In genomic region chr3:179562467-179563297, GRCh38 we compare ENCODE assay signal across 1 cellular context.
A peak's percentile ranks its signal among the peaks of the same experiment; 100 is the strongest.
TF ChIP-seq lines count a peak whose summit lies in the region.

ACTL6A (plus strand) TSS chr3:179562926; CDS start chr3:179563093, 167 bp downstream.

TF ChIP-seq in HEK293, 187 proteins besides CTCF, POLR2A, EP300 and RAD21 (continued from another document and continues in another):
- TF ChIP-seq, protein P1, sequence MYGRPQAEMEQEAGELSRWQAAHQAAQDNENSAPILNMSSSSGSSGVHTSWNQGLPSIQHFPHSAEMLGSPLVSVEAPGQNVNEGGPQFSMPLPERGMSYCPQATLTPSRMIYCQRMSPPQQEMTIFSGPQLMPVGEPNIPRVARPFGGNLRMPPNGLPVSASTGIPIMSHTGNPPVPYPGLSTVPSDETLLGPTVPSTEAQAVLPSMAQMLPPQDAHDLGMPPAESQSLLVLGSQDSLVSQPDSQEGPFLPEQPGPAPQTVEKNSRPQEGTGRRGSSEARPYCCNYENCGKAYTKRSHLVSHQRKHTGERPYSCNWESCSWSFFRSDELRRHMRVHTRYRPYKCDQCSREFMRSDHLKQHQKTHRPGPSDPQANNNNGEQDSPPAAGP (tag by site-specific recombination; IDR thresholded peaks at IDR 0.05), result peak; percentile 76; the same call in 1 of the 2 replicates
- TF ChIP-seq ZNF433 (tag by site-specific recombination; IDR thresholded peaks at IDR 0.05; ENCODE audit: low read depth), result no peak
- TF ChIP-seq TSHZ1 (tag by site-specific recombination; IDR thresholded peaks at IDR 0.05; ENCODE audit: borderline replicate concordance), result no peak
- no peak for TF ChIP-seq SETDB1 (IDR thresholded peaks at IDR 0.05; ENCODE audit: insufficient read length, low read length)
- TF ChIP-seq ZBTB17 (tag by site-specific recombination; IDR thresholded peaks at IDR 0.05), result peak; percentile 39; the same call in 1 of the 2 replicates
- 0 out of 2 replicates have a peak, but pooled peaks have one; percentile 15 for TF ChIP-seq ZBTB21 (tag by site-specific recombination; IDR thresholded peaks at IDR 0.05)
- TF ChIP-seq KLF10 (tag by site-specific recombination; IDR thresholded peaks at IDR 0.05), result peak; percentile 13; the same call in 1 of the 2 replicates
- TF ChIP-seq BCL11B (tag by site-specific recombination; IDR thresholded peaks at IDR 0.05; ENCODE audit: low read depth), result peak; percentile 63; the same call in 1 of the 2 replicates
- peak; percentile 74 for TF ChIP-seq GLIS1 (tag by site-specific recombination; IDR thresholded peaks at IDR 0.05)
- peak; percentile 48; the same call in 1 of the 2 replicates for TF ChIP-seq REPIN1 (tag by site-specific recombination; IDR thresholded peaks at IDR 0.05; ENCODE audit: low read depth)
- TF ChIP-seq ZNF24 (tag by site-specific recombination; IDR thresholded peaks at IDR 0.05), result peak; percentile 66
- TF ChIP-seq ZNF610 (tag by site-specific recombination; IDR thresholded peaks at IDR 0.05; ENCODE audit: borderline replicate concordance), result peak; percentile 99
- peak; percentile 73; the same call in 1 of the 2 replicates for TF ChIP-seq ZNF2 (tag by site-specific recombination; IDR thresholded peaks at IDR 0.05)
- peak; percentile 83 for TF ChIP-seq KLF16 (tag by site-specific recombination; IDR thresholded peaks at IDR 0.05)
- TF ChIP-seq SP2 (tag by site-specific recombination; IDR thresholded peaks at IDR 0.05), result peak; percentile 97
- TF ChIP-seq, protein P2, sequence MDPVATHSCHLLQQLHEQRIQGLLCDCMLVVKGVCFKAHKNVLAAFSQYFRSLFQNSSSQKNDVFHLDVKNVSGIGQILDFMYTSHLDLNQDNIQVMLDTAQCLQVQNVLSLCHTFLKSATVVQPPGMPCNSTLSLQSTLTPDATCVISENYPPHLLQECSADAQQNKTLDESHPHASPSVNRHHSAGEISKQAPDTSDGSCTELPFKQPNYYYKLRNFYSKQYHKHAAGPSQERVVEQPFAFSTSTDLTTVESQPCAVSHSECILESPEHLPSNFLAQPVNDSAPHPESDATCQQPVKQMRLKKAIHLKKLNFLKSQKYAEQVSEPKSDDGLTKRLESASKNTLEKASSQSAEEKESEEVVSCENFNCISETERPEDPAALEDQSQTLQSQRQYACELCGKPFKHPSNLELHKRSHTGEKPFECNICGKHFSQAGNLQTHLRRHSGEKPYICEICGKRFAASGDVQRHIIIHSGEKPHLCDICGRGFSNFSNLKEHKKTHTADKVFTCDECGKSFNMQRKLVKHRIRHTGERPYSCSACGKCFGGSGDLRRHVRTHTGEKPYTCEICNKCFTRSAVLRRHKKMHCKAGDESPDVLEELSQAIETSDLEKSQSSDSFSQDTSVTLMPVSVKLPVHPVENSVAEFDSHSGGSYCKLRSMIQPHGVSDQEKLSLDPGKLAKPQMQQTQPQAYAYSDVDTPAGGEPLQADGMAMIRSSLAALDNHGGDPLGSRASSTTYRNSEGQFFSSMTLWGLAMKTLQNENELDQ (tag by site-specific recombination; IDR thresholded peaks at IDR 0.05; ENCODE audit: low read depth), result no peak
- peak; percentile 91 for TF ChIP-seq ZBTB20 (tag by site-specific recombination; IDR thresholded peaks at IDR 0.05)
- TF ChIP-seq PRDM10 (tag by site-specific recombination; IDR thresholded peaks at IDR 0.05), result peak; percentile 87
- TF ChIP-seq ZNF843 (tag by site-specific recombination; IDR thresholded peaks at IDR 0.05), result peak; percentile 0; the same call in 1 of the 2 replicates
- TF ChIP-seq ZNF324 (tag by site-specific recombination; IDR thresholded peaks at IDR 0.05), result 0 out of 2 replicates have a peak, but pooled peaks have one; percentile 40
- peak; percentile 96 for TF ChIP-seq ZBTB48 (tag by site-specific recombination; IDR thresholded peaks at IDR 0.05)
- peak; percentile 88; the same call in 1 of the 2 replicates for TF ChIP-seq KLF9 (tag by site-specific recombination; IDR thresholded peaks at IDR 0.05; ENCODE audit: low read depth)
- TF ChIP-seq IKZF3 (tag by site-specific recombination; IDR thresholded peaks at IDR 0.05), result peak; percentile 97
- TF ChIP-seq ZNF791 (tag by site-specific recombination; IDR thresholded peaks at IDR 0.05), result no peak
- TF ChIP-seq, protein P3, sequence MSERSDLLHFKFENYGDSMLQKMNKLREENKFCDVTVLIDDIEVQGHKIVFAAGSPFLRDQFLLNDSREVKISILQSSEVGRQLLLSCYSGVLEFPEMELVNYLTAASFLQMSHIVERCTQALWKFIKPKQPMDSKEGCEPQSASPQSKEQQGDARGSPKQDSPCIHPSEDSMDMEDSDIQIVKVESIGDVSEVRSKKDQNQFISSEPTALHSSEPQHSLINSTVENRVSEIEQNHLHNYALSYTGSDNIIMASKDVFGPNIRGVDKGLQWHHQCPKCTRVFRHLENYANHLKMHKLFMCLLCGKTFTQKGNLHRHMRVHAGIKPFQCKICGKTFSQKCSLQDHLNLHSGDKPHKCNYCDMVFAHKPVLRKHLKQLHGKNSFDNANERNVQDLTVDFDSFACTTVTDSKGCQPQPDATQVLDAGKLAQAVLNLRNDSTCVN (tag by site-specific recombination; optimal IDR thresholded peaks at IDR 0.05), result peak; percentile 84
- 0 out of 2 replicates have a peak, but pooled peaks have one; percentile 40 for TF ChIP-seq ZNF692 (tag by site-specific recombination; IDR thresholded peaks at IDR 0.05)
- TF ChIP-seq ZSCAN16 (tag by site-specific recombination; IDR thresholded peaks at IDR 0.05), result no peak; the same call in 1 of the 2 replicates
- no peak for TF ChIP-seq ZNF37A (tag by site-specific recombination; IDR thresholded peaks at IDR 0.05)
- 0 out of 2 replicates have a peak, but pooled peaks have one; percentile 15 for TF ChIP-seq ZFP69B (tag by site-specific recombination; IDR thresholded peaks at IDR 0.05)
- peak; percentile 98 for TF ChIP-seq EGR2 (tag by site-specific recombination; IDR thresholded peaks at IDR 0.05; ENCODE audit: low read depth)
- TF ChIP-seq SP3 (tag by site-specific recombination; IDR thresholded peaks at IDR 0.05), result peak; percentile 95
- TF ChIP-seq KLF8 (tag by site-specific recombination; IDR thresholded peaks at IDR 0.05), result peak; percentile 91
- TF ChIP-seq GLIS2 (tag by site-specific recombination; IDR thresholded peaks at IDR 0.05), result peak; percentile 85
- peak; percentile 77 for TF ChIP-seq PRDM4 (tag by site-specific recombination; IDR thresholded peaks at IDR 0.05)
- TF ChIP-seq ZBTB44 (tag by site-specific recombination; IDR thresholded peaks at IDR 0.05), result no peak
- TF ChIP-seq ZSCAN30 (tag by site-specific recombination; IDR thresholded peaks at IDR 0.05), result peak; percentile 41
- peak; percentile 93 for TF ChIP-seq ZNF335 (tag by site-specific recombination; conservative IDR thresholded peaks at IDR 0.05)
- TF ChIP-seq ZEB2 (tag by site-specific recombination; IDR thresholded peaks at IDR 0.05), result peak; percentile 63; the same call in 1 of the 2 replicates
- TF ChIP-seq ZNF140 (tag by site-specific recombination; IDR thresholded peaks at IDR 0.05), result no peak
- peak; percentile 56 for TF ChIP-seq FEZF1 (tag by site-specific recombination; IDR thresholded peaks at IDR 0.05)
- peak; percentile 68 for TF ChIP-seq ZXDB (tag by site-specific recombination; IDR thresholded peaks at IDR 0.05)
- peak; percentile 60; the same call in 1 of the 2 replicates for TF ChIP-seq SP7 (tag by site-specific recombination; IDR thresholded peaks at IDR 0.05)
